In genomic region chr17:28335201-28335958, GRCh38 we compare ENCODE assay signal across 8 cellular contexts. TPM values are rescaled to one million over a fixed set of nuclear protein-coding genes. Genes with fewer than 3 reads are reported as not detected.
DNase-seq lines count a peak whose midpoint lies in the region; ATAC-seq and TF ChIP-seq lines count a peak whose summit lies in the region.

Gene IFT20, minus strand, starts transcription at chr17:28335472. Its CDS starts 3,487 bp downstream, at chr17:28331985.
Gene TNFAIP1, plus strand, starts transcription at chr17:28335761. Its CDS starts 3,761 bp downstream, at chr17:28339522.

- H3K4me1 ChIP-seq in prostate gland (replicated peaks): peaks cover 12% of the 10 kb centered on the region
- no peaks in the 10 kb centered on the region for H3K4me1 ChIP-seq in urinary bladder (ENCODE audit: insufficient read depth)

- H3K27me3 ChIP-seq in prostate gland (replicated peaks; ENCODE audit: insufficient read depth): no peaks in the 10 kb centered on the region

- intact Hi-C loops in T-helper 2 cell treated with Interferon-gamma antibody and Interleukin-4, amounts not matched to agents 100 ng/mL and 5 ng/mL, for 36 hours (cut with micrococcal nuclease): loop anchor here (1.0 to 10.0 kb wide), 5 partner anchors 16 to 528 kb away; partner anchors contain the start of genes POLDIP2, PROCA1, RAB34 and RPL23A
- intact Hi-C loops in left ventricle myocardium superior (cut with micrococcal nuclease) (no loop called here), prostate gland (cut with DNase I) (loop anchor here (5.0 kb wide), 1 partner anchor 617 kb away; the partner anchor contains the start of gene PHF12)

- H3K36me3 ChIP-seq in prostate gland (peaks cover 0 to 13% of the 10 kb centered on the region in 2 donors), urinary bladder (ENCODE audit: insufficient read depth) (peaks cover 4% of the 10 kb centered on the region)

- ATAC-seq in GM18499 (IDR thresholded peaks at IDR 0.05; ENCODE audit: insufficient read depth, unreplicated experiment) (peak; percentile 89), HG02943 (IDR thresholded peaks at IDR 0.05; ENCODE audit: low read depth, unreplicated experiment) (peak; percentile 94), left ventricle myocardium superior (peak; percentile 97)

- under 1% methylated on average over 59 of the region's 62 CpGs for WGBS in prostate gland
- under 1% methylated on average over 62 of the region's 62 CpGs for WGBS in urinary bladder

- H3K9me3 ChIP-seq in prostate gland: no peaks in the 10 kb centered on the region

- H3K27ac ChIP-seq in prostate gland: peak within 1 kb of the TSS; percentile 87 to 88
- H3K27ac ChIP-seq in urinary bladder (ENCODE audit: low read depth): peak within 1 kb of the TSS; percentile 82

- H3K4me3 ChIP-seq in prostate gland (peak within 1 kb of the TSS; percentile 88 to 94), urinary bladder (ENCODE audit: low read depth, low read length) (peak within 1 kb of the TSS; percentile 78)

- DNase-seq in NCI-H187 treated with DMSO at 0.1 percent for 48 hours (lab: John Stamatoyannopoulos, UW): peak; percentile 91
- peak; percentile 91 to 100 (median 99) for DNase-seq in anterior cingulate cortex (lab: John Stamatoyannopoulos, UW)
- peak; percentile 99 for DNase-seq in left ventricle myocardium superior
- peak; percentile 99 for DNase-seq in prostate gland (ENCODE audit: low spot score)

- TF ChIP-seq CTCF in prostate gland (IDR thresholded peaks at IDR 0.05): peak in 1 of 4 experiments; percentile 24

- TF ChIP-seq POLR2A in prostate gland (IDR thresholded peaks at IDR 0.05): peak; percentile 95

RNA-seq across cellular contexts. Expression of gene IFT20, which starts in this region (rescaled TPM):
- total RNA-seq in T-helper 2 cell treated with Interferon-gamma antibody and Interleukin-4, amounts not matched to agents 100 ng/mL and 5 ng/mL, for 36 hours: 16.3 and 18.8 TPM in 2 replicates
- total RNA-seq in left ventricle myocardium superior (12.5 TPM), prostate gland (10 to 100 TPM; 45.2 to 55.0 TPM), urinary bladder (57.4 TPM)
- 45.4 TPM for polyA plus RNA-seq in urinary bladder

RNA-seq across cellular contexts. Expression of gene TNFAIP1, which starts in this region (rescaled TPM):
- 18.7 and 20.3 TPM in 2 replicates for total RNA-seq in T-helper 2 cell treated with Interferon-gamma antibody and Interleukin-4, amounts not matched to agents 100 ng/mL and 5 ng/mL, for 36 hours
- total RNA-seq in left ventricle myocardium superior (32.6 TPM), prostate gland (10 to 100 TPM; 32.2 to 63.1 TPM), urinary bladder (20.4 TPM)
- polyA plus RNA-seq in urinary bladder: 27.2 TPM

Comparison
In these comparisons a context has a peak if more than half of its experiments do, and no peak if none do; other contexts are left out.
1. Peak in every context shown above with its lines: DNase-seq, ATAC-seq, H3K4me3 ChIP-seq and H3K27ac ChIP-seq.